Comparison of ENCODE assay signal across 1 cellular context in the genomic region with DNA sequence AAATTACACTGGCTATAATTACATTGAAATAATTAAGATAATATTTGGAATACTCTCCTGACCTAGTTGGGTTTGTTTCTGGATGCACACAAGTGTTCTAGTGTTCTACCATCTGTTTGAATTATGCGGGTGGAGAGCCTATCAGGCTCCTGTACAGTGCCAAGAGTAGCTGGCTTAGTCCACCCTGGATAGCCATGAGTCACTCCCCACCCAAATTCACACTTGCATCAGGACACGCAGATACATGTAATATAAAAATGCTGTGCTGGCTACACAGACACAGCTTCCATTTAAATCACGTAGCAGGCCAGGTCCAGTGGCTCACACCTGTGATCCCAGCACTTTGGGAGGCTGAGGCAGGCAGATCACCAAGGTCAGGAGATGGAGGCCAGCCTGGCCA.
TF ChIP-seq lines count a peak whose summit lies in the region.

No MANE protein-coding gene starts in this region.

TF ChIP-seq in IMR-90, 13 proteins besides CTCF, POLR2A, EP300 and RAD21 (continued from another document):
- TF ChIP-seq RCOR1 (IDR thresholded peaks at IDR 0.05; ENCODE audit: insufficient replicate concordance, low read length), result no peak
